ENCODE assay signal across 11 cellular contexts in the genomic region with DNA sequence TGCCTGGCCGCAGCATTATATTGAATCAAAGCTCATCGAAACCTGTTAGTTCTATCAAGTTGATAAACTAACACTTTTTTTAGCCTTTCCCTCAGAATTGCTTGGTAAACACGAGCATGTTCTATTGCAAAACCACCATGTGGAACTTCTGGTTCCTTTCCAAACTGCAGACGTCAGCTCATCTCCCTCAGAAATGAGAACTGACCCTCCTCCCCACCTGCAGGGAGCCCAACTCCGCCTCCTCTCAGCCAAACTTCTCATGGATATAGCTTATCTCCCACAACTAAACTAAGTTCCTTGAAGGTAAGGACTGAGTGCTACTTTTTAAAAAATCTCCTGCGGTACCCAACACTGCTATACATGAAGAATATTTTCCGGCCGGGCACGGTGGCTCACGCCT. TPM values are rescaled to one million over a fixed set of nuclear protein-coding genes. Genes with fewer than 3 reads are reported as not detected.
DNase-seq lines count a peak whose midpoint lies in the region; ATAC-seq, FAIRE-seq and TF ChIP-seq lines count a peak whose summit lies in the region.
"Had no signal": no experiment of that assay in that cellular context is flagged by ENCODE, and none has a peak within 500 bp of the region (broad histone marks: within the 10 kb centered on the region; RNA-seq: fewer than 3 reads in every experiment).

No MANE protein-coding gene starts in this region.

- TF ChIP-seq POLR2A in A549 (IDR thresholded peaks at IDR 0.05; ENCODE audit: low read length): no peak

- ATAC-seq in A549 (peak in 1 of 2 experiments; percentile 47; a peak in 4 of 6 replicates), HG03135 (IDR thresholded peaks at IDR 0.05; ENCODE audit: unreplicated experiment) (no peak)

- DNase-seq in A549 (ENCODE audit: low read depth in 1 of 2, low spot score in 1 of 2): no peak
- peak; percentile 8 to 53 for DNase-seq in NOMO-1 (lab: John Stamatoyannopoulos, UW; ENCODE audit: unreplicated experiment in 2 of 2)
- DNase-seq in fibroblast of mammary gland (ENCODE audit: low read depth): peak; percentile 93
- DNase-seq in EL: no peak
- DNase-seq in cortex of kidney (lab: John Stamatoyannopoulos, UW): no peak
- DNase-seq in stimulated activated CD4-positive, alpha-beta T cell treated with anti-CD3 and anti-CD28 coated beads, Interleukin-1b, Interleukin-23, amount 100 ng/mL, for 48 hours: no peak
- DNase-seq: activated naive CD4-positive, alpha-beta T cell treated with anti-CD3 and anti-CD28 coated beads, Interleukin-2, amount 10 ng/mL, durations not matched to agents 7 days and 5 days; AML-193 had no signal

- TF ChIP-seq CTCF in A549 (IDR thresholded peaks at IDR 0.05): no peak
- no peak for TF ChIP-seq CTCF in fibroblast of mammary gland (conservative IDR thresholded peaks at IDR 0.05; ENCODE audit: control insufficient read depth, insufficient read depth, low read depth, low read length)
- TF ChIP-seq CTCF in nephron (IDR thresholded peaks at IDR 0.05; ENCODE audit: unreplicated experiment in 3 of 3): no peak

- FAIRE-seq in A549 (lab: Jason Lieb, UNC): peak; percentile 49

- H3K4me1 Mint-ChIP-seq in nephron: no peaks in the 10 kb centered on the region

- H3K4me3 ChIP-seq in A549: no peak overlapping the region
- no peak overlapping the region for H3K4me3 ChIP-seq in fibroblast of mammary gland (ENCODE audit: control insufficient read depth, low read depth, low read length)

- peaks cover 20% of the 10 kb centered on the region for H3K4me1 ChIP-seq in A549

- no peaks in the 10 kb centered on the region for H3K27me3 Mint-ChIP-seq in nephron (ENCODE audit: low read depth)
- H3K27me3 Mint-ChIP-seq: activated naive CD4-positive, alpha-beta T cell treated with anti-CD3 and anti-CD28 coated beads, Interleukin-2, amount 10 ng/mL, durations not matched to agents 7 days and 5 days; progenitor cell of endocrine pancreas had no signal

- H3K27ac Mint-ChIP-seq in nephron: peak overlapping the region in 2 of 3 experiments; percentile 37 to 40
- H3K27ac Mint-ChIP-seq: activated naive CD4-positive, alpha-beta T cell treated with anti-CD3 and anti-CD28 coated beads, Interleukin-2, amount 10 ng/mL, durations not matched to agents 7 days and 5 days; progenitor cell of endocrine pancreas had no signal

- H3K27ac ChIP-seq in A549: peak overlapping the region; percentile 61 to 75; a peak in 5 of 6 replicates

- POLR2A ChIA-PET in A549 (lab: Yijun Ruan, JAX): no interaction called here

- peaks cover 33% of the 10 kb centered on the region for H3K36me3 Mint-ChIP-seq in nephron (ENCODE audit: low read depth)

- peak overlapping the region; percentile 62 for H3K4me2 ChIP-seq in A549

- no peak for TF ChIP-seq RAD21 in A549 (conservative IDR thresholded peaks at IDR 0.05 in 1 of 2, IDR thresholded peaks at IDR 0.05 in 1 of 2)

- H3K9me3 ChIP-seq in A549: no peaks in the 10 kb centered on the region

- no peaks in the 10 kb centered on the region for H3K9me3 Mint-ChIP-seq in nephron
- H3K9me3 Mint-ChIP-seq: activated naive CD4-positive, alpha-beta T cell treated with anti-CD3 and anti-CD28 coated beads, Interleukin-2, amount 10 ng/mL, durations not matched to agents 7 days and 5 days had no signal

- no peak for TF ChIP-seq EP300 in A549 (IDR thresholded peaks at IDR 0.05)

- 83% methylated on average over 10 of the region's 10 CpGs for WGBS in A549 (ENCODE audit: missing lambda C conversion rate)

- no peak overlapping the region for H3K4me3 Mint-ChIP-seq in nephron
- H3K4me3 Mint-ChIP-seq: activated naive CD4-positive, alpha-beta T cell treated with anti-CD3 and anti-CD28 coated beads, Interleukin-2, amount 10 ng/mL, durations not matched to agents 7 days and 5 days had no signal

- CTCF ChIA-PET in A549 (lab: Yijun Ruan, JAX): interaction anchor here (1.4 kb wide), 1 partner anchor 9 kb away, joined by 6 read pairs; no protein-coding TSS in a partner anchor

TF ChIP-seq in A549, 52 proteins besides CTCF, POLR2A, EP300 and RAD21:
- TF ChIP-seq CEBPB (IDR thresholded peaks at IDR 0.05) (peak; percentile 17 to 18; a peak in 2 of 4 replicates), MAFK (IDR thresholded peaks at IDR 0.05; ENCODE audit: partially characterized antibody) (peak; percentile 51), BHLHE40 (IDR thresholded peaks at IDR 0.05; ENCODE audit: low read depth, low read length) (no peak), TFCP2L1 (CRISPR knock-in tag; IDR thresholded peaks at IDR 0.05) (no peak)
- TF ChIP-seq, protein P1, sequence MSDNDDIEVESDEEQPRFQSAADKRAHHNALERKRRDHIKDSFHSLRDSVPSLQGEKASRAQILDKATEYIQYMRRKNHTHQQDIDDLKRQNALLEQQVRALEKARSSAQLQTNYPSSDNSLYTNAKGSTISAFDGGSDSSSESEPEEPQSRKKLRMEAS (IDR thresholded peaks at IDR 0.05): no peak
- TF ChIP-seq, protein P2, sequence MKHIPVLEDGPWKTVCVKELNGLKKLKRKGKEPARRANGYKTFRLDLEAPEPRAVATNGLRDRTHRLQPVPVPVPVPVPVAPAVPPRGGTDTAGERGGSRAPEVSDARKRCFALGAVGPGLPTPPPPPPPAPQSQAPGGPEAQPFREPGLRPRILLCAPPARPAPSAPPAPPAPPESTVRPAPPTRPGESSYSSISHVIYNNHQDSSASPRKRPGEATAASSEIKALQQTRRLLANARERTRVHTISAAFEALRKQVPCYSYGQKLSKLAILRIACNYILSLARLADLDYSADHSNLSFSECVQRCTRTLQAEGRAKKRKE (CRISPR knock-in tag; IDR thresholded peaks at IDR 0.05; ENCODE audit: low read depth): no peak
- TF ChIP-seq, protein P3, sequence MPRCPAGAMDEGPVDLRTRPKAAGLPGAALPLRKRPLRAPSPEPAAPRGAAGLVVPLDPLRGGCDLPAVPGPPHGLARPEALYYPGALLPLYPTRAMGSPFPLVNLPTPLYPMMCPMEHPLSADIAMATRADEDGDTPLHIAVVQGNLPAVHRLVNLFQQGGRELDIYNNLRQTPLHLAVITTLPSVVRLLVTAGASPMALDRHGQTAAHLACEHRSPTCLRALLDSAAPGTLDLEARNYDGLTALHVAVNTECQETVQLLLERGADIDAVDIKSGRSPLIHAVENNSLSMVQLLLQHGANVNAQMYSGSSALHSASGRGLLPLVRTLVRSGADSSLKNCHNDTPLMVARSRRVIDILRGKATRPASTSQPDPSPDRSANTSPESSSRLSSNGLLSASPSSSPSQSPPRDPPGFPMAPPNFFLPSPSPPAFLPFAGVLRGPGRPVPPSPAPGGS (IDR thresholded peaks at IDR 0.05): no peak
- TF ChIP-seq, protein P4, sequence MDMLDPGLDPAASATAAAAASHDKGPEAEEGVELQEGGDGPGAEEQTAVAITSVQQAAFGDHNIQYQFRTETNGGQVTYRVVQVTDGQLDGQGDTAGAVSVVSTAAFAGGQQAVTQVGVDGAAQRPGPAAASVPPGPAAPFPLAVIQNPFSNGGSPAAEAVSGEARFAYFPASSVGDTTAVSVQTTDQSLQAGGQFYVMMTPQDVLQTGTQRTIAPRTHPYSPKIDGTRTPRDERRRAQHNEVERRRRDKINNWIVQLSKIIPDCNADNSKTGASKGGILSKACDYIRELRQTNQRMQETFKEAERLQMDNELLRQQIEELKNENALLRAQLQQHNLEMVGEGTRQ (IDR thresholded peaks at IDR 0.05): no peak

RNA-seq across cellular contexts. Expression of a gene that starts 6.7 kb away (rescaled TPM):
- polyA plus RNA-seq in A549 (2011; rRNA removed) (38.7 and 43.2 TPM in 2 replicates), A549 (2017; fragmentation: RNase III; extraction: RNeasy Plus Mini Kit Qiagen cat#74134 plus additional on column Dnase treatment) (58.3 to 66.1 TPM (median 62.1 TPM) in 3 replicates)
- 56.9 and 67.4 TPM in 2 replicates for polyA plus RNA-seq in A549 (2012; cell fraction: cytosol; rRNA removed)
- 71.9 and 91.1 TPM in 2 replicates for polyA plus RNA-seq in A549 (2012; cell fraction: nucleus; rRNA removed)
- 39.3 and 48.6 TPM in 2 replicates for polyA minus RNA-seq in A549 (2011; rRNA and poly(A)+ RNA removed)

RNA-seq across cellular contexts. Expression of a gene that starts 21.0 kb away (rescaled TPM):
- polyA plus RNA-seq in A549 (2011; rRNA removed) (not detected in 2 replicates), A549 (2017; fragmentation: RNase III; extraction: RNeasy Plus Mini Kit Qiagen cat#74134 plus additional on column Dnase treatment) (0.05 to 0.07 TPM in 2 of 3 replicates, not detected in the other)
- 0.01 TPM in 1 of 2 replicates, not detected in the other for polyA plus RNA-seq in A549 (2012; cell fraction: cytosol; rRNA removed)
- polyA plus RNA-seq in A549 (2012; cell fraction: nucleus; rRNA removed): 0.27 and 0.30 TPM in 2 replicates
- not detected in 2 replicates for polyA minus RNA-seq in A549 (2011; rRNA and poly(A)+ RNA removed)

RNA-seq across cellular contexts. Expression of a gene that starts 41.5 kb away (rescaled TPM):
- polyA plus RNA-seq in A549 (2011; rRNA removed): 12.3 and 15.0 TPM in 2 replicates
- polyA plus RNA-seq in A549 (2012; cell fraction: cytosol; rRNA removed): 6.5 and 8.8 TPM in 2 replicates
- 11.3 and 11.6 TPM in 2 replicates for polyA plus RNA-seq in A549 (2012; cell fraction: nucleus; rRNA removed)
- 14.3 to 15.8 TPM (median 15.1 TPM) in 3 replicates for polyA plus RNA-seq in A549 (2017; fragmentation: RNase III; extraction: RNeasy Plus Mini Kit Qiagen cat#74134 plus additional on column Dnase treatment)
- 20.8 TPM in 2 replicates for polyA minus RNA-seq in A549 (2011; rRNA and poly(A)+ RNA removed)

RNA-seq across cellular contexts. Expression of a gene that starts 41.8 kb away (rescaled TPM):
- polyA plus RNA-seq in A549 (2011; rRNA removed): 29.0 TPM in 2 replicates
- 16.5 and 19.9 TPM in 2 replicates for polyA plus RNA-seq in A549 (2012; cell fraction: cytosol; rRNA removed)
- polyA plus RNA-seq in A549 (2012; cell fraction: nucleus; rRNA removed): 29.8 and 48.3 TPM in 2 replicates
- 28.2 to 30.7 TPM (median 29.3 TPM) in 3 replicates for polyA plus RNA-seq in A549 (2017; fragmentation: RNase III; extraction: RNeasy Plus Mini Kit Qiagen cat#74134 plus additional on column Dnase treatment)
- polyA minus RNA-seq in A549 (2011; rRNA and poly(A)+ RNA removed): 51.7 and 53.1 TPM in 2 replicates

Comparison
In these comparisons a context has a peak if more than half of its experiments do, and no peak if none do; other contexts are left out.
1. DNase-seq: peak in NOMO-1 (2 of 2) and fibroblast of mammary gland (single experiment); none in A549 (0 of 2), EL (single experiment), cortex of kidney (single experiment) and stimulated activated CD4-positive, alpha-beta T cell treated with anti-CD3 and anti-CD28 coated beads, Interleukin-1b, Interleukin-23, amount 100 ng/mL, for 48 hours (single experiment).